Comparison of ENCODE assay signal across 1 cellular context in the genomic region with DNA sequence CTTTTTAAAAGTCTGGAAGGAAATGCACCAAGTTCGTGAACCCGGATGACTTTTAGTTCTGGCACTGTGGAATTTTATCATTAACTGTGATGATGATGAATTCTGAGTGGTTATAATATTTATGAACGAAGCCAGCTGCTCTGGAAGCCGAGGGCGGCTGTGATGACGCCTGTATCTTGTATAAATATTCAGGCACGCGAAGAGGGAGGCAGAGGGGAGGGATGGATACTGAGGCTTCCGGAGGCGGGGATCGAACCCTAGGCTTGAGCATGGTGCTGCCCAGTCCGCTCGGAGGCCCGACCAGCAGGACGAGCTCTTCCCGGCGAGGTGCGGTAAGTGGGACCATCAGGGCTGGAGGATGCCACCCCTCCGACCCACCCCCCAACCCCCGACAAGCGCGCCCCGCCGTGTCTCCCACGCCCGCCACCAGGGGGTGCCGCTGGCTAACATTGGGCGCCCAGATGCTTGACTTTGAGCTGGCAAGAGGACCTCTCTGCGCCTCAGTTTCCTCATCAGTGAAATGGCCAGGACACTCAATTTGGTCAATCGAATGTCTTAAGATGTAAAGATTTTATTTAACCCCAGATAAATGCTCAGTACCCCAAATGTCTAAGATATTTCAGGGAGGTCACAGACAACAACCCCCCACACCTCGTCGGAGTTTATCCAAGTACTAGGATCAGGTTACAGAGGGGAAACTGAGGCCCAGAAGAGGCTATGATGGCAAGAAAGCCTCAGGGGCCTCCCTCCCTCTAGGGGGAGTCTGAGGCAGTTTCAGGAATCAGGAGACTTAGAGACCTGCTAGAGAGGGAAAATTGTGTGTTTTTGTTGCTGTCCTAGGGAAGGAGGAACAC.
TF ChIP-seq lines count a peak whose summit lies in the region.

No MANE protein-coding gene starts in this region.

TF ChIP-seq in HCT116, 20 proteins besides CTCF, POLR2A, EP300 and RAD21 (continued from another document):
- TF ChIP-seq, protein P1, sequence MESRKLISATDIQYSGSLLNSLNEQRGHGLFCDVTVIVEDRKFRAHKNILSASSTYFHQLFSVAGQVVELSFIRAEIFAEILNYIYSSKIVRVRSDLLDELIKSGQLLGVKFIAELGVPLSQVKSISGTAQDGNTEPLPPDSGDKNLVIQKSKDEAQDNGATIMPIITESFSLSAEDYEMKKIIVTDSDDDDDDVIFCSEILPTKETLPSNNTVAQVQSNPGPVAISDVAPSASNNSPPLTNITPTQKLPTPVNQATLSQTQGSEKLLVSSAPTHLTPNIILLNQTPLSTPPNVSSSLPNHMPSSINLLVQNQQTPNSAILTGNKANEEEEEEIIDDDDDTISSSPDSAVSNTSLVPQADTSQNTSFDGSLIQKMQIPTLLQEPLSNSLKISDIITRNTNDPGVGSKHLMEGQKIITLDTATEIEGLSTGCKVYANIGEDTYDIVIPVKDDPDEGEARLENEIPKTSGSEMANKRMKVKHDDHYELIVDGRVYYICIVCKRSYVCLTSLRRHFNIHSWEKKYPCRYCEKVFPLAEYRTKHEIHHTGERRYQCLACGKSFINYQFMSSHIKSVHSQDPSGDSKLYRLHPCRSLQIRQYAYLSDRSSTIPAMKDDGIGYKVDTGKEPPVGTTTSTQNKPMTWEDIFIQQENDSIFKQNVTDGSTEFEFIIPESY (IDR thresholded peaks at IDR 0.05; ENCODE audit: extremely low read depth, insufficient replicate concordance, low read length) = no peak
- no peak for TF ChIP-seq EZH2phosphoT487 (IDR thresholded peaks at IDR 0.05; ENCODE audit: borderline replicate concordance)
- TF ChIP-seq EZH2 (IDR thresholded peaks at IDR 0.05) = no peak
- TF ChIP-seq CBX3 (IDR thresholded peaks at IDR 0.05; ENCODE audit: low read depth) = no peak
- TF ChIP-seq ELF1 (IDR thresholded peaks at IDR 0.05; ENCODE audit: borderline replicate concordance, low read depth) = no peak
- TF ChIP-seq, protein P2, sequence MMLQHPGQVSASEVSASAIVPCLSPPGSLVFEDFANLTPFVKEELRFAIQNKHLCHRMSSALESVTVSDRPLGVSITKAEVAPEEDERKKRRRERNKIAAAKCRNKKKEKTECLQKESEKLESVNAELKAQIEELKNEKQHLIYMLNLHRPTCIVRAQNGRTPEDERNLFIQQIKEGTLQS (IDR thresholded peaks at IDR 0.05) = no peak
- TF ChIP-seq ZNF274 (IDR thresholded peaks at IDR 0.05; ENCODE audit: low read depth, low read length) = no peak
- no peak for TF ChIP-seq EGR1 (IDR thresholded peaks at IDR 0.05; ENCODE audit: low read depth)
- no peak for TF ChIP-seq SRF (IDR thresholded peaks at IDR 0.05; ENCODE audit: low read depth)
- TF ChIP-seq SIN3A (IDR thresholded peaks at IDR 0.05; ENCODE audit: low read depth) = no peak
- no peak for TF ChIP-seq POLR2AphosphoS5 (IDR thresholded peaks at IDR 0.05; ENCODE audit: low read depth, low read length)
- TF ChIP-seq SP1 (IDR thresholded peaks at IDR 0.05; ENCODE audit: low read depth) = no peak
- no peak for TF ChIP-seq FOSL1 (IDR thresholded peaks at IDR 0.05; ENCODE audit: low read depth)
- TF ChIP-seq ZFX (IDR thresholded peaks at IDR 0.05) = no peak
- TF ChIP-seq YY1 (IDR thresholded peaks at IDR 0.05; ENCODE audit: extremely low read depth, insufficient replicate concordance, low read depth, low read length) = no peak
- TF ChIP-seq, protein P3, sequence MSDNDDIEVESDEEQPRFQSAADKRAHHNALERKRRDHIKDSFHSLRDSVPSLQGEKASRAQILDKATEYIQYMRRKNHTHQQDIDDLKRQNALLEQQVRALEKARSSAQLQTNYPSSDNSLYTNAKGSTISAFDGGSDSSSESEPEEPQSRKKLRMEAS (IDR thresholded peaks at IDR 0.05) = no peak
